ENCODE assay signal across 8 cellular contexts in genomic region chr6:8006208-8006607, GRCh38. TPM values are rescaled to one million over a fixed set of nuclear protein-coding genes. Genes with fewer than 3 reads are reported as not detected.
DNase-seq lines count a peak whose midpoint lies in the region; FAIRE-seq and TF ChIP-seq lines count a peak whose summit lies in the region.

No MANE protein-coding gene starts in this region.

- H4K20me1 ChIP-seq in smooth muscle cell (ENCODE audit: low read depth), result no peaks in the 10 kb centered on the region

- no peaks in the 10 kb centered on the region for H3K4me1 Mint-ChIP-seq in activated T-helper 1 cell treated with anti-CD3 and anti-CD28 coated beads, Interleukin-12 subunit alpha, Interleukin-12 subunit beta, Interleukin-2, Interleukin-4 antibody, amounts not matched to agents 30 ng/mL and 10 ng/mL and 1 ng/mL, durations not matched to agents 14 hours and 24 hours and 36 hours (ENCODE audit: low read depth)

- H3K9me3 Mint-ChIP-seq in activated T-helper 1 cell treated with anti-CD3 and anti-CD28 coated beads, Interleukin-12 subunit alpha, Interleukin-12 subunit beta, Interleukin-2, Interleukin-4 antibody, amounts not matched to agents 30 ng/mL and 10 ng/mL and 1 ng/mL, durations not matched to agents 14 hours and 24 hours and 36 hours, result no peaks in the 10 kb centered on the region

- H3K4me3 ChIP-seq in AG04450 (ENCODE audit: low read depth, low read length), result no peak overlapping the region
- H3K4me3 ChIP-seq in fibroblast of mammary gland (ENCODE audit: control insufficient read depth, low read depth, low read length), result no peak overlapping the region
- H3K4me3 ChIP-seq in smooth muscle cell, result no peak overlapping the region

- H3K9me3 ChIP-seq in AG04450 (ENCODE audit: control insufficient read depth, insufficient read depth, low read length), result no peaks in the 10 kb centered on the region
- H3K9me3 ChIP-seq in smooth muscle cell (replicated peaks; ENCODE audit: low read depth), result no peaks in the 10 kb centered on the region

- peak; percentile 53 for TF ChIP-seq CTCF in AG04450 (IDR thresholded peaks at IDR 0.05; ENCODE audit: low read depth, low read length)
- TF ChIP-seq CTCF in GM13976 (IDR thresholded peaks at IDR 0.05; ENCODE audit: borderline replicate concordance, control extremely low read depth, extremely low read depth, insufficient read depth, missing control alignments), result peak; percentile 15
- TF ChIP-seq CTCF in fibroblast of mammary gland (conservative IDR thresholded peaks at IDR 0.05; ENCODE audit: control insufficient read depth, insufficient read depth, low read depth, low read length), result peak; percentile 44
- peak; percentile 75 for TF ChIP-seq CTCF in smooth muscle cell (IDR thresholded peaks at IDR 0.05; ENCODE audit: borderline replicate concordance, insufficient read depth, poor library complexity, severe bottlenecking)

- no peak overlapping the region for H3K4me3 Mint-ChIP-seq in activated T-helper 1 cell treated with anti-CD3 and anti-CD28 coated beads, Interleukin-12 subunit alpha, Interleukin-12 subunit beta, Interleukin-2, Interleukin-4 antibody, amounts not matched to agents 30 ng/mL and 10 ng/mL and 1 ng/mL, durations not matched to agents 14 hours and 24 hours and 36 hours

- no peaks in the 10 kb centered on the region for H3K27me3 ChIP-seq in AG04450 (ENCODE audit: control insufficient read depth, insufficient read depth, low read length)
- H3K27me3 ChIP-seq in smooth muscle cell (ENCODE audit: low read depth), result no peaks in the 10 kb centered on the region

- H3K36me3 Mint-ChIP-seq in activated T-helper 1 cell treated with anti-CD3 and anti-CD28 coated beads, Interleukin-12 subunit alpha, Interleukin-12 subunit beta, Interleukin-2, Interleukin-4 antibody, amounts not matched to agents 30 ng/mL and 10 ng/mL and 1 ng/mL, durations not matched to agents 14 hours and 24 hours and 36 hours (ENCODE audit: low read depth), result no peaks in the 10 kb centered on the region

- no peak for DNase-seq in AG04450 (ENCODE audit: low read depth, low spot score)
- peak; percentile 53 for DNase-seq in GM13976 (ENCODE audit: low spot score)
- peak; percentile 54 for DNase-seq in RKO (ENCODE audit: low spot score)
- peak; percentile 47 for DNase-seq in fibroblast of mammary gland (ENCODE audit: low read depth)
- DNase-seq in smooth muscle cell (lab: John Stamatoyannopoulos, UW; ENCODE audit: unreplicated experiment), result no peak
- DNase-seq in activated T-helper 1 cell treated with anti-CD3 and anti-CD28 coated beads, Interleukin-12 subunit alpha, Interleukin-12 subunit beta, Interleukin-2, Interleukin-4 antibody, amounts not matched to agents 30 ng/mL and 10 ng/mL and 1 ng/mL, durations not matched to agents 14 hours and 24 hours and 36 hours (ENCODE audit: low spot score), result no peak
- DNase-seq in GM12892 (ENCODE audit: insufficient read length), result no peak
- DNase-seq in KG1 (lab: John Stamatoyannopoulos, UW), result no peak

- CTCF ChIA-PET in AG04450 (lab: Charles Lee), result interaction anchor here (0.6 to 1.9 kb wide), 24 partner anchors 9 to 564 kb away, joined by 3 to 56 read pairs (median 4); partner anchors contain the start of genes BMP6 and SNRNP48

- intact Hi-C loops in activated T-helper 1 cell treated with anti-CD3 and anti-CD28 coated beads, Interleukin-12 subunit alpha, Interleukin-12 subunit beta, Interleukin-2, Interleukin-4 antibody, amounts not matched to agents 30 ng/mL and 10 ng/mL and 1 ng/mL, durations not matched to agents 14 hours and 24 hours and 36 hours (cut with micrococcal nuclease), result loop anchor here (1.0 to 5.0 kb wide), 2 partner anchors 94 to 283 kb away; partner anchors contain the start of gene TXNDC5

- no peak overlapping the region for H3K4me2 ChIP-seq in smooth muscle cell

- WGBS in smooth muscle cell (ENCODE audit: low lambda C conversion rate), result 100% methylated on average over 1 of the region's 1 CpG

- FAIRE-seq in GM12892 (lab: Jason Lieb, UNC), result no peak

- no peak overlapping the region for H3K27ac Mint-ChIP-seq in activated T-helper 1 cell treated with anti-CD3 and anti-CD28 coated beads, Interleukin-12 subunit alpha, Interleukin-12 subunit beta, Interleukin-2, Interleukin-4 antibody, amounts not matched to agents 30 ng/mL and 10 ng/mL and 1 ng/mL, durations not matched to agents 14 hours and 24 hours and 36 hours

- H3K27ac ChIP-seq in AG04450 (ENCODE audit: low read depth, low read length) (no peak overlapping the region), smooth muscle cell (ENCODE audit: low read depth) (no peak overlapping the region)

- no peaks in the 10 kb centered on the region for H3F3A ChIP-seq in smooth muscle cell (ENCODE audit: low read depth)

- no peaks in the 10 kb centered on the region for H3K36me3 ChIP-seq in smooth muscle cell (ENCODE audit: low read depth)

- no peak overlapping the region for H2AFZ ChIP-seq in smooth muscle cell (ENCODE audit: low read depth)

- no peak overlapping the region for H3K9ac ChIP-seq in smooth muscle cell (ENCODE audit: low read depth)

- in situ Hi-C loops in GM13976 (cut with MboI; ENCODE audit: low sequenced_read_pairs, unreplicated experiment), result no loop called here

- POLR2A ChIA-PET in AG04450 (lab: Yijun Ruan, JAX), result interaction anchor here (0.7 kb wide), 1 partner anchor 299 kb away, joined by 3 read pairs; no protein-coding TSS in a partner anchor

- no peak for TF ChIP-seq POLR2A in GM12892 (IDR thresholded peaks at IDR 0.05; ENCODE audit: low read depth, low read length)

- peaks cover 3% of the 10 kb centered on the region for H3K27me3 Mint-ChIP-seq in activated T-helper 1 cell treated with anti-CD3 and anti-CD28 coated beads, Interleukin-12 subunit alpha, Interleukin-12 subunit beta, Interleukin-2, Interleukin-4 antibody, amounts not matched to agents 30 ng/mL and 10 ng/mL and 1 ng/mL, durations not matched to agents 14 hours and 24 hours and 36 hours (ENCODE audit: insufficient read depth)

- H3K4me1 ChIP-seq in smooth muscle cell (ENCODE audit: low read depth), result no peaks in the 10 kb centered on the region

- H3K79me2 ChIP-seq in smooth muscle cell (ENCODE audit: low read depth), result no peaks in the 10 kb centered on the region

RNA-seq across cellular contexts. Expression of gene BLOC1S5, which starts 58.0 kb away (rescaled TPM):
- polyA plus RNA-seq in AG04450 (2011; rRNA removed) (8.4 and 15.1 TPM in 2 replicates), smooth muscle cell (9.2 and 13.7 TPM in 2 replicates)
- polyA minus RNA-seq in AG04450 (2011; rRNA and poly(A)+ RNA removed), result 5.2 and 7.8 TPM in 2 replicates
- total RNA-seq in smooth muscle cell, result 10.7 and 14.6 TPM in 2 replicates
- 19.6 and 19.7 TPM in 2 replicates for total RNA-seq in activated T-helper 1 cell treated with anti-CD3 and anti-CD28 coated beads, Interleukin-12 subunit alpha, Interleukin-12 subunit beta, Interleukin-2, Interleukin-4 antibody, amounts not matched to agents 30 ng/mL and 10 ng/mL and 1 ng/mL, durations not matched to agents 14 hours and 24 hours and 36 hours
- polyA plus RNA-seq in GM12892 (2012; ENCODE audit: missing spikeins), result 11.5 TPM

Comparison
In these comparisons a context has a peak if more than half of its experiments do, and no peak if none do; other contexts are left out.
1. DNase-seq: peak in GM13976 (single experiment), RKO (single experiment) and fibroblast of mammary gland (single experiment); none in AG04450 (single experiment), smooth muscle cell (single experiment), activated T-helper 1 cell treated with anti-CD3 and anti-CD28 coated beads, Interleukin-12 subunit alpha, Interleukin-12 subunit beta, Interleukin-2, Interleukin-4 antibody, amounts not matched to agents 30 ng/mL and 10 ng/mL and 1 ng/mL, durations not matched to agents 14 hours and 24 hours and 36 hours (single experiment), GM12892 (single experiment) and KG1 (single experiment).
2. CTCF ChIP-seq: peak in every context shown above with its lines; median percentile 75 in smooth muscle cell; 53 in AG04450; 44 in fibroblast of mammary gland; 15 in GM13976.